ENCODE assay signal across 20 cellular contexts in the genomic region with DNA sequence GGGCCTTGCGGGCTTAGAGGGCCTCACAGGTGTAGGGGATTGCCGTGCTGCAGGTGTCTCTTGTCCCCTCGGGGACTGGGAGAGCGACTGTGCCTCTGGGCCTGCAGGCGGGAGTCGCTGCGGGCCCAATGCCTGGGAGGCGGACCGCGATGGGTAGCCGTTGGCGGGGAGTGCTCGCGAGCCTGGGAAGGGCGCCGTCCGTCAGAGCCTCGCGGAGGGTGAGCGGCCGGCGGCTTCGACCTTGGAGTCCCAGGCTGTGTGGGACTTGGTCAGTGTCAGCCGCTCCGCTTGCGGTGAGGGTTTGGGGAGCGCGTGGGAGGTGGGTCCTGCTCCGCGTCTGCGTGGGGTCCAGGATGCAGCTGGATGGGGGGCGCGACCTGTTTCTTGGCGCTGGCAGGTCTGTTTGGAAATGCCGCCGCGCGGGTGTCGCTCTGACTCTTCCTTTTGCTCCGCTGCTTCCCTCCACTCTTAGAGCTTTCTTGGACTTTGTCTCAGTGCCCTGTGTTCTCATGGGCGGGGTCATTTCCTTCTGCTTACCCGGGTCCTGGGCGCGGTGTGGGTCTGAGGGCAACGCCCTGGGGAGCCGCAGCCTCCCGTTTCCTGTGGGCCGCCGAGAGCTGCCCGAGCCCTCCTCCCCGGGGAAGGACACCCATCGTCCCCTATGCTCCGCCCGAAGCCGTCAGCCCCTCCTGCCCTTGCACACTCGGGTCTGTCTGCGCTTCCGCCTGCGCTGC.
A peak's percentile ranks its signal among the peaks of the same experiment; 100 is the strongest.
DNase-seq lines count a peak whose midpoint lies in the region; ATAC-seq and TF ChIP-seq lines count a peak whose summit lies in the region.
"Had no signal": no experiment of that assay in that cellular context is flagged by ENCODE, and none has a peak within 500 bp of the region (broad histone marks: within the 10 kb centered on the region; RNA-seq: fewer than 3 reads in every experiment).

No MANE protein-coding gene starts in this region.

- no peak overlapping the region for H3K4me3 ChIP-seq in adrenal gland
- no peak overlapping the region for H3K4me3 ChIP-seq in sigmoid colon
- H3K4me3 ChIP-seq in breast epithelium, result no peak overlapping the region
- H3K4me3 ChIP-seq: GM12878, SK-N-MC had no signal

- intact Hi-C loops in adrenal gland (cut with DNase I) (no loop called here), sigmoid colon (cut with DNase I) (no loop called here), breast epithelium (cut with DNase I; ENCODE audit: low total_unique reads) (no loop called here)

- H3K9me3 ChIP-seq in adrenal gland (replicated peaks in 1 of 3) (no peaks in the 10 kb centered on the region), sigmoid colon (no peaks in the 10 kb centered on the region), breast epithelium (no peaks in the 10 kb centered on the region)
- H3K9me3 ChIP-seq: neutrophil had no signal

- DNase-seq in HFFc6 (no peak), adrenal gland (peak in 4 of 7 donors; percentile 39 to 58 (median 52)), left lobe of liver (ENCODE audit: low spot score) (no peak), sigmoid colon (peak; percentile 50), G401 (ENCODE audit: low spot score) (no peak), breast epithelium (ENCODE audit: low spot score in 2 of 2) (no peak), germinal center (ENCODE audit: low spot score) (no peak)
- DNase-seq: activated CD8-positive, alpha-beta memory T cell treated with anti-CD3 and anti-CD28 coated beads, Interleukin-2, amount 10 ng/mL, durations not matched to agents 7 days and 5 days; activated naive CD4-positive, alpha-beta T cell; C1 segment of cervical spinal cord; EL; hypothalamus; KG1; NCI-H446; stimulated activated naive CD4-positive, alpha-beta T cell treated with Interleukin-2 at 50 U/mL for 16 hours had no signal

- no peaks in the 10 kb centered on the region for H3K9me3 Mint-ChIP-seq in HFFc6

- H3K27me3 ChIP-seq in adrenal gland (no peaks in the 10 kb centered on the region), sigmoid colon (no peaks in the 10 kb centered on the region), breast epithelium (no peaks in the 10 kb centered on the region)
- H3K27me3 ChIP-seq: neutrophil had no signal

- TF ChIP-seq EP300 in sigmoid colon (IDR thresholded peaks at IDR 0.05), result no peak

- 53 to 83% (median 74%) methylated on average over 37 to 59 of the region's 59 CpGs for WGBS in adrenal gland, 4 donors
- 20 to 69% methylated on average over 59 of the region's 59 CpGs for WGBS in sigmoid colon, 2 donors

- H3K36me3 Mint-ChIP-seq in HFFc6 (ENCODE audit: low read depth), result peaks cover 20% of the 10 kb centered on the region

- H3K4me1 Mint-ChIP-seq in HFFc6 (ENCODE audit: low read depth), result peaks cover 28% of the 10 kb centered on the region

- ATAC-seq in left lobe of liver, result peak; percentile 26
- no peak for ATAC-seq in HG02610 (IDR thresholded peaks at IDR 0.05; ENCODE audit: unreplicated experiment)
- ATAC-seq: activated CD8-positive, alpha-beta memory T cell treated with anti-CD3 and anti-CD28 coated beads, Interleukin-2, amount 10 ng/mL, durations not matched to agents 7 days and 5 days; GM12878 had no signal

- TF ChIP-seq CTCF in HFFc6 (IDR thresholded peaks at IDR 0.05), result no peak
- TF ChIP-seq CTCF in adrenal gland (IDR thresholded peaks at IDR 0.05), result no peak
- TF ChIP-seq CTCF in sigmoid colon (IDR thresholded peaks at IDR 0.05), result no peak
- TF ChIP-seq CTCF in breast epithelium (IDR thresholded peaks at IDR 0.05), result no peak

- in situ Hi-C loops in G401 (cut with HindIII; ENCODE audit: low sequenced_read_pairs), result no loop called here

- H3K27ac ChIP-seq in adrenal gland (no peak overlapping the region), sigmoid colon (no peak overlapping the region), breast epithelium (no peak overlapping the region)
- H3K27ac ChIP-seq: neutrophil, SK-N-MC, VCaP had no signal

- H3K27ac Mint-ChIP-seq in HFFc6, result peak overlapping the region; percentile 43; the same call in 1 of the 2 replicates
- H3K27ac Mint-ChIP-seq: activated CD8-positive, alpha-beta memory T cell treated with anti-CD3 and anti-CD28 coated beads, Interleukin-2, amount 10 ng/mL, durations not matched to agents 7 days and 5 days had no signal

- no peak overlapping the region for H3K4me3 Mint-ChIP-seq in HFFc6
- H3K4me3 Mint-ChIP-seq: activated CD8-positive, alpha-beta memory T cell treated with anti-CD3 and anti-CD28 coated beads, Interleukin-2, amount 10 ng/mL, durations not matched to agents 7 days and 5 days had no signal

- peaks cover 4% of the 10 kb centered on the region for H3K27me3 Mint-ChIP-seq in HFFc6 (ENCODE audit: insufficient read depth)
- H3K27me3 Mint-ChIP-seq: activated CD8-positive, alpha-beta memory T cell treated with anti-CD3 and anti-CD28 coated beads, Interleukin-2, amount 10 ng/mL, durations not matched to agents 7 days and 5 days had no signal

- TF ChIP-seq POLR2A in adrenal gland (IDR thresholded peaks at IDR 0.05) (no peak), sigmoid colon (IDR thresholded peaks at IDR 0.05) (no peak), breast epithelium (IDR thresholded peaks at IDR 0.05) (no peak)

- H3K36me3 ChIP-seq in adrenal gland (replicated peaks in 1 of 2), result peaks cover 0 to 50% of the 10 kb centered on the region in 2 donors
- peaks cover 10 to 94% (median 46%) of the 10 kb centered on the region in 4 donors for H3K36me3 ChIP-seq in sigmoid colon
- no peaks in the 10 kb centered on the region for H3K36me3 ChIP-seq in breast epithelium

- H3K4me1 ChIP-seq in adrenal gland (replicated peaks in 1 of 2), result no peaks in the 10 kb centered on the region
- H3K4me1 ChIP-seq in sigmoid colon, result no peaks in the 10 kb centered on the region
- H3K4me1 ChIP-seq in breast epithelium, result no peaks in the 10 kb centered on the region

Comparison
In these comparisons a context has a peak if more than half of its experiments do, and no peak if none do; other contexts are left out.
1. DNase-seq: peak in adrenal gland (4 of 7) and sigmoid colon (single experiment); none in HFFc6 (single experiment), left lobe of liver (single experiment), G401 (single experiment), breast epithelium (0 of 2) and germinal center (single experiment).